ENCODE assay signal across 9 cellular contexts in the genomic region with DNA sequence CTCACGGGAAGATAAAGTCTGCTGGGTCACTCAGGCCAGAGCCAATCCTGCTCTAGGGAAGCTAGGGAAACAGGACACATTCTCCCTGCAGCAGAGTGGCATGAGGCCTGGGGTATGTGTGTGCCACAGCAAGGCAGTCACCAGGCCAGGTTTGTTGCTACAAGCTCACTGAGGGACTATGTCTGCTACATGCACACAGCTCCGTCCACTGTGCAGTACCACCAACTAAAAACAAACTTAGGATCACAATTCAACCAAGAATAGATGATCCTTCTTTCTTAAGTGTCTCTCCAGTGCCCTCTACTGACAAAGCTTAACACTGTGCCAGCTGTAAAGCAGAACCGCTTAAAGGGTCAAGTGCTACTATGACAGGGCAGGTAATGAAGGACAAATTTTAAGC.
DNase-seq lines count a peak whose midpoint lies in the region; ATAC-seq and TF ChIP-seq lines count a peak whose summit lies in the region.
"Had no signal": no experiment of that assay in that cellular context is flagged by ENCODE, and none has a peak within 500 bp of the region (broad histone marks: within the 10 kb centered on the region; RNA-seq: fewer than 3 reads in every experiment).

No MANE protein-coding gene starts in this region.

- peak in 1 of 2 donors; percentile 39 for ATAC-seq in CD4-positive, CD25-positive, alpha-beta regulatory T cell (ENCODE audit: low read depth in 2 of 2)
- ATAC-seq in GM18907 (IDR thresholded peaks at IDR 0.05; ENCODE audit: unreplicated experiment) (peak; percentile 78), HG03342 (IDR thresholded peaks at IDR 0.05; ENCODE audit: unreplicated experiment) (peak; percentile 92)
- peak; percentile 46 to 68 for ATAC-seq in naive thymus-derived CD8-positive, alpha-beta T cell

- no peak overlapping the region for H3K4me3 Mint-ChIP-seq in CD4-positive, CD25-positive, alpha-beta regulatory T cell
- no peak overlapping the region for H3K4me3 Mint-ChIP-seq in naive thymus-derived CD8-positive, alpha-beta T cell

- H3K27ac ChIP-seq in CD4-positive, CD25-positive, alpha-beta regulatory T cell (ENCODE audit: insufficient read depth, low read length, poor library complexity, severe bottlenecking): no peak overlapping the region
- H3K27ac ChIP-seq: neutrophil had no signal

- peak; percentile 53 for TF ChIP-seq CTCF in cardiac fibroblast (IDR thresholded peaks at IDR 0.05; ENCODE audit: low read depth, low read length)

- peaks cover 0 to 1% (median 0%) of the 10 kb centered on the region in 7 donors for H3K9me3 Mint-ChIP-seq in CD4-positive, CD25-positive, alpha-beta regulatory T cell
- peaks cover 0 to 16% (median 0%) of the 10 kb centered on the region in 9 donors for H3K9me3 Mint-ChIP-seq in naive thymus-derived CD8-positive, alpha-beta T cell

- no peaks in the 10 kb centered on the region for H3K27me3 ChIP-seq in CD4-positive, CD25-positive, alpha-beta regulatory T cell (ENCODE audit: control insufficient read depth, insufficient read depth, low read length)
- H3K27me3 ChIP-seq: neutrophil had no signal

- H3K27ac Mint-ChIP-seq in CD4-positive, CD25-positive, alpha-beta regulatory T cell: no peak overlapping the region
- no peak overlapping the region for H3K27ac Mint-ChIP-seq in naive thymus-derived CD8-positive, alpha-beta T cell

- no peak overlapping the region for H3K4me3 ChIP-seq in CD4-positive, CD25-positive, alpha-beta regulatory T cell (ENCODE audit: low read depth, low read length)
- no peak overlapping the region for H3K4me3 ChIP-seq in cardiac fibroblast (replicated peaks in 1 of 2; ENCODE audit: low read depth in 2 of 2, low read length in 2 of 2)

- no peaks in the 10 kb centered on the region for H3K4me1 Mint-ChIP-seq in CD4-positive, CD25-positive, alpha-beta regulatory T cell
- H3K4me1 Mint-ChIP-seq in naive thymus-derived CD8-positive, alpha-beta T cell: peaks cover 0 to 6% (median 0%) of the 10 kb centered on the region in 4 donors

- no peaks in the 10 kb centered on the region for H3K36me3 ChIP-seq in CD4-positive, CD25-positive, alpha-beta regulatory T cell (ENCODE audit: control insufficient read depth, insufficient read depth, low read length)
- H3K36me3 ChIP-seq: neutrophil had no signal

- POLR2A ChIA-PET in naive thymus-derived CD8-positive, alpha-beta T cell (lab: Charles Lee): no interaction called here

- no peaks in the 10 kb centered on the region for H3K4me1 ChIP-seq in CD4-positive, CD25-positive, alpha-beta regulatory T cell (ENCODE audit: control insufficient read depth, insufficient read depth, low read length, poor library complexity, severe bottlenecking)

- peaks cover 14% of the 10 kb centered on the region for H3K27me3 Mint-ChIP-seq in CD4-positive, CD25-positive, alpha-beta regulatory T cell
- no peaks in the 10 kb centered on the region for H3K27me3 Mint-ChIP-seq in naive thymus-derived CD8-positive, alpha-beta T cell

- H3K36me3 Mint-ChIP-seq in CD4-positive, CD25-positive, alpha-beta regulatory T cell: no peaks in the 10 kb centered on the region
- peaks cover 3 to 11% (median 11%) of the 10 kb centered on the region in 3 donors for H3K36me3 Mint-ChIP-seq in naive thymus-derived CD8-positive, alpha-beta T cell

- H3K9me3 ChIP-seq in CD4-positive, CD25-positive, alpha-beta regulatory T cell (ENCODE audit: control insufficient read depth in 2 of 2, low read length in 2 of 2): no peaks in the 10 kb centered on the region
- H3K9me3 ChIP-seq: neutrophil had no signal

- peak in 2 of 3 donors; percentile 24 to 56 for DNase-seq in CD4-positive, CD25-positive, alpha-beta regulatory T cell
- DNase-seq in RKO (ENCODE audit: low spot score): peak; percentile 11
- peak; percentile 47 to 69 for DNase-seq in cardiac fibroblast (ENCODE audit: low read depth in 2 of 2)
- DNase-seq in naive thymus-derived CD8-positive, alpha-beta T cell: peak in 6 of 10 donors; percentile 5 to 61 (median 21)
- no peak for DNase-seq in NCI-H510A (lab: John Stamatoyannopoulos, UW)
- DNase-seq in NCI-H2227 treated with DMSO at 0.1 percent for 48 hours (lab: John Stamatoyannopoulos, UW): no peak

Comparison
In these comparisons a context has a peak if more than half of its experiments do, and no peak if none do; other contexts are left out.
1. DNase-seq: peak in CD4-positive, CD25-positive, alpha-beta regulatory T cell (2 of 3), RKO (single experiment), cardiac fibroblast (2 of 2) and naive thymus-derived CD8-positive, alpha-beta T cell (6 of 10); none in NCI-H510A (single experiment) and NCI-H2227 treated with DMSO at 0.1 percent for 48 hours (single experiment).